ENCODE assay signal across 20 cellular contexts in genomic region chr10:131618587-131619267, GRCh38.
"Had no signal": no experiment of that assay in that cellular context is flagged by ENCODE, and none has a peak within 500 bp of the region (broad histone marks: within the 10 kb centered on the region; RNA-seq: fewer than 3 reads in every experiment).

No MANE protein-coding gene starts in this region.

- H3K9me3 ChIP-seq: mucosa of descending colon, psoas muscle, right lobe of liver, testis, upper lobe of right lung, vagina had no signal

- H3K27ac Mint-ChIP-seq: naive thymus-derived CD8-positive, alpha-beta T cell; stimulated activated memory B cell treated with anti-CD40 and anti-IgM and Interleukin-4, amounts not matched to agents 10 μg/mL and 1 μg/mL and 100 μg/mL, for 72 hours; stimulated activated naive CD8-positive, alpha-beta T cell treated with anti-CD3 and anti-CD28 coated beads, Interleukin-15, Interleukin-2, amounts not matched to agents 100 ng/mL and 50 ng/mL, for 24 hours had no signal

- H3K4me1 ChIP-seq: foreskin keratinocyte, psoas muscle, right lobe of liver, testis, tibial nerve, upper lobe of right lung, vagina had no signal

- H3K27ac ChIP-seq: foreskin keratinocyte, hepatocyte, psoas muscle, right lobe of liver, testis, tibial nerve, upper lobe of right lung, vagina had no signal

- H3K27me3 ChIP-seq: foreskin keratinocyte, hepatocyte, right lobe of liver, testis, tibial nerve, upper lobe of right lung, vagina had no signal

- ATAC-seq: foreskin keratinocyte; left colon; left ventricle myocardium superior; mucosa of descending colon; naive thymus-derived CD8-positive, alpha-beta T cell; psoas muscle; stimulated activated memory B cell treated with anti-CD40 and anti-IgM and Interleukin-4, amounts not matched to agents 10 μg/mL and 1 μg/mL and 100 μg/mL, for 72 hours; upper lobe of right lung had no signal

- H3K4me3 ChIP-seq: hepatocyte, mucosa of descending colon, psoas muscle, right lobe of liver, testis, tibial nerve, upper lobe of right lung, vagina had no signal

- DNase-seq: dermis blood vessel endothelial cell; foreskin keratinocyte; head of caudate nucleus; left colon; left ventricle myocardium superior; mucosa of descending colon; psoas muscle; retina; right lobe of liver; stimulated activated CD4-positive, alpha-beta T cell treated with anti-CD3 and anti-CD28 coated beads, Interleukin-15, amount 100 ng/mL, for 24 hours; stimulated activated CD4-positive, alpha-beta T cell treated with anti-CD3 and anti-CD28 coated beads, Interleukin-1b, Interleukin-23, amount 100 ng/mL, for 48 hours; stimulated activated CD4-positive, alpha-beta T cell treated with anti-CD3 and anti-CD28 coated beads, Interleukin-4, amount 100 ng/mL, for 24 hours; testis; upper lobe of right lung had no signal

- H3K4me3 Mint-ChIP-seq: naive thymus-derived CD8-positive, alpha-beta T cell; stimulated activated memory B cell treated with anti-CD40 and anti-IgM and Interleukin-4, amounts not matched to agents 10 μg/mL and 1 μg/mL and 100 μg/mL, for 72 hours; stimulated activated naive CD8-positive, alpha-beta T cell treated with anti-CD3 and anti-CD28 coated beads, Interleukin-15, Interleukin-2, amounts not matched to agents 100 ng/mL and 50 ng/mL, for 24 hours had no signal

- H3K36me3 ChIP-seq: right lobe of liver, tibial nerve, upper lobe of right lung, vagina had no signal

- H3K36me3 Mint-ChIP-seq: naive thymus-derived CD8-positive, alpha-beta T cell; stimulated activated memory B cell treated with anti-CD40 and anti-IgM and Interleukin-4, amounts not matched to agents 10 μg/mL and 1 μg/mL and 100 μg/mL, for 72 hours had no signal

- H3K4me1 Mint-ChIP-seq: naive thymus-derived CD8-positive, alpha-beta T cell; stimulated activated memory B cell treated with anti-CD40 and anti-IgM and Interleukin-4, amounts not matched to agents 10 μg/mL and 1 μg/mL and 100 μg/mL, for 72 hours had no signal
